In genomic region chr2:176709991-176710390, GRCh38 we compare ENCODE assay signal across 25 cellular contexts.
"Had no signal": no experiment of that assay in that cellular context is flagged by ENCODE, and none has a peak within 500 bp of the region (broad histone marks: within the 10 kb centered on the region; RNA-seq: fewer than 3 reads in every experiment).

No MANE protein-coding gene starts in this region.

- H3K36me3 ChIP-seq: adrenal gland, brain microvascular endothelial cell, neutrophil, pancreas, prostate gland, tibial artery had no signal

- H3K4me1 Mint-ChIP-seq: activated CD4-positive, alpha-beta T cell treated with anti-CD3 and anti-CD28 coated beads for 36 hours; activated naive CD8-positive, alpha-beta T cell treated with anti-CD3 and anti-CD28 coated beads for 36 hours; nephron progenitor cell; stimulated activated memory B cell treated with anti-CD40 and anti-IgM and Interleukin-4, amounts not matched to agents 10 μg/mL and 1 μg/mL and 100 μg/mL, for 72 hours; stimulated activated naive CD8-positive, alpha-beta T cell treated with anti-CD3 and anti-CD28 coated beads, Interleukin-15, amount 100 ng/mL, for 72 hours had no signal

- H3K27ac ChIP-seq: adrenal gland, brain microvascular endothelial cell, foreskin keratinocyte, neutrophil, pancreas, prostate gland had no signal

- DNase-seq: activated CD4-positive, alpha-beta T cell treated with anti-CD3 and anti-CD28 coated beads for 36 hours; activated CD4-positive, CD25-positive, alpha-beta regulatory T cell; activated effector memory CD4-positive, alpha-beta T cell treated with Interleukin-2 at 50 U/mL for 16 hours; activated naive CD4-positive, alpha-beta T cell treated with anti-CD3 and anti-CD28 coated beads for 36 hours; activated naive CD8-positive, alpha-beta T cell treated with anti-CD3 and anti-CD28 coated beads for 36 hours; activated T-cell treated with anti-CD3 and anti-CD28 coated beads for 4 hours; adrenal gland; caudate nucleus; cortex of kidney; effector memory CD8-positive, alpha-beta T cell; foreskin keratinocyte; mammary epithelial cell; nephron progenitor cell; retina; stimulated activated CD4-positive, alpha-beta T cell treated with anti-CD3 and anti-CD28 coated beads, Interleukin-4, amount 100 ng/mL, for 4 hours; stimulated activated CD8-positive, alpha-beta memory T cell treated with anti-CD3 and anti-CD28 coated beads, Interleukin-4, amount 100 ng/mL, for 48 hours; stimulated activated naive CD8-positive, alpha-beta T cell treated with anti-CD3 and anti-CD28 coated beads, Interleukin-15, amount 100 ng/mL, for 72 hours; tibial artery had no signal

- H3K4me1 ChIP-seq: adrenal gland, foreskin keratinocyte, pancreas, prostate gland had no signal

- H3K4me3 Mint-ChIP-seq: activated CD4-positive, alpha-beta T cell treated with anti-CD3 and anti-CD28 coated beads for 36 hours; activated naive CD4-positive, alpha-beta T cell treated with anti-CD3 and anti-CD28 coated beads for 36 hours; activated naive CD8-positive, alpha-beta T cell treated with anti-CD3 and anti-CD28 coated beads for 36 hours; effector memory CD8-positive, alpha-beta T cell; nephron progenitor cell; stimulated activated memory B cell treated with anti-CD40 and anti-IgM and Interleukin-4, amounts not matched to agents 10 μg/mL and 1 μg/mL and 100 μg/mL, for 72 hours; stimulated activated naive CD8-positive, alpha-beta T cell treated with anti-CD3 and anti-CD28 coated beads, Interleukin-15, amount 100 ng/mL, for 72 hours had no signal

- H3K27me3 ChIP-seq: adrenal gland, brain microvascular endothelial cell, tibial artery had no signal

- H3K27ac Mint-ChIP-seq: activated CD4-positive, alpha-beta T cell treated with anti-CD3 and anti-CD28 coated beads for 36 hours; activated naive CD4-positive, alpha-beta T cell treated with anti-CD3 and anti-CD28 coated beads for 36 hours; activated naive CD8-positive, alpha-beta T cell treated with anti-CD3 and anti-CD28 coated beads for 36 hours; effector memory CD8-positive, alpha-beta T cell; nephron progenitor cell; stimulated activated memory B cell treated with anti-CD40 and anti-IgM and Interleukin-4, amounts not matched to agents 10 μg/mL and 1 μg/mL and 100 μg/mL, for 72 hours had no signal

- ATAC-seq: activated CD4-positive, alpha-beta T cell treated with anti-CD3 and anti-CD28 coated beads for 36 hours; effector memory CD8-positive, alpha-beta T cell; foreskin keratinocyte; stimulated activated memory B cell treated with anti-CD40 and anti-IgM and Interleukin-4, amounts not matched to agents 10 μg/mL and 1 μg/mL and 100 μg/mL, for 72 hours; stimulated activated naive CD8-positive, alpha-beta T cell treated with anti-CD3 and anti-CD28 coated beads, Interleukin-15, amount 100 ng/mL, for 72 hours had no signal

- FAIRE-seq: islet of Langerhans, pancreas had no signal

- H3K36me3 Mint-ChIP-seq: activated naive CD8-positive, alpha-beta T cell treated with anti-CD3 and anti-CD28 coated beads for 36 hours; stimulated activated memory B cell treated with anti-CD40 and anti-IgM and Interleukin-4, amounts not matched to agents 10 μg/mL and 1 μg/mL and 100 μg/mL, for 72 hours had no signal

- H3K9me3 Mint-ChIP-seq: activated naive CD4-positive, alpha-beta T cell treated with anti-CD3 and anti-CD28 coated beads for 36 hours; activated naive CD8-positive, alpha-beta T cell treated with anti-CD3 and anti-CD28 coated beads for 36 hours; effector memory CD8-positive, alpha-beta T cell; nephron progenitor cell; stimulated activated memory B cell treated with anti-CD40 and anti-IgM and Interleukin-4, amounts not matched to agents 10 μg/mL and 1 μg/mL and 100 μg/mL, for 72 hours; stimulated activated naive CD8-positive, alpha-beta T cell treated with anti-CD3 and anti-CD28 coated beads, Interleukin-15, amount 100 ng/mL, for 72 hours had no signal

- H3K9me3 ChIP-seq: adrenal gland, neutrophil, pancreas, prostate gland, tibial artery had no signal

- H3K4me3 ChIP-seq: adrenal gland, pancreas, prostate gland, skin epidermis, tibial artery had no signal
